Comparison of ENCODE assay signal across 2 cellular contexts in genomic region chr2:1714291-1715064, GRCh38.
TF ChIP-seq lines count a peak whose summit lies in the region.

No MANE protein-coding gene starts in this region.

TF ChIP-seq in liver, 16 proteins besides CTCF, POLR2A, EP300 and RAD21:
- TF ChIP-seq NR2F2 (IDR thresholded peaks at IDR 0.05), result no peak
- no peak for TF ChIP-seq YY1 (IDR thresholded peaks at IDR 0.05)
- no peak for TF ChIP-seq HNF4G (IDR thresholded peaks at IDR 0.05)
- TF ChIP-seq JUND (IDR thresholded peaks at IDR 0.05), result no peak
- no peak for TF ChIP-seq FOXA1 (IDR thresholded peaks at IDR 0.05)
- no peak for TF ChIP-seq RXRA (IDR thresholded peaks at IDR 0.05)
- TF ChIP-seq REST (IDR thresholded peaks at IDR 0.05), result no peak
- TF ChIP-seq ZBTB33 (IDR thresholded peaks at IDR 0.05), result no peak
- TF ChIP-seq TAF1 (conservative IDR thresholded peaks at IDR 0.05), result no peak
- no peak for TF ChIP-seq HNF4A (conservative IDR thresholded peaks at IDR 0.05)
- TF ChIP-seq FOXA2 (IDR thresholded peaks at IDR 0.05), result no peak
- TF ChIP-seq MAX (IDR thresholded peaks at IDR 0.05), result no peak
- no peak for TF ChIP-seq GABPA (IDR thresholded peaks at IDR 0.05 in 1 of 2, conservative IDR thresholded peaks at IDR 0.05 in 1 of 2)
- no peak for TF ChIP-seq EGR1 (IDR thresholded peaks at IDR 0.05; ENCODE audit: low read depth in 2 of 2)
- TF ChIP-seq SP1 (IDR thresholded peaks at IDR 0.05), result no peak

TF ChIP-seq in HepG2, 621 proteins besides CTCF, POLR2A, EP300 and RAD21:
- TF ChIP-seq MAFG (CRISPR knock-in tag; IDR thresholded peaks at IDR 0.05) (no peak), ZNF30 (CRISPR knock-in tag; IDR thresholded peaks at IDR 0.05) (no peak), ZNF703 (CRISPR knock-in tag; IDR thresholded peaks at IDR 0.05; ENCODE audit: borderline replicate concordance) (no peak), FOXJ3 (CRISPR knock-in tag; IDR thresholded peaks at IDR 0.05; ENCODE audit: borderline replicate concordance) (no peak)
TF ChIP-seq in HepG2: peak in this region for 0.
